In genomic region chr9:132412089-132412488, GRCh38 we compare ENCODE assay signal across 9 cellular contexts. TPM values are rescaled to one million over a fixed set of nuclear protein-coding genes. Genes with fewer than 3 reads are reported as not detected.
DNase-seq lines count a peak whose midpoint lies in the region; ATAC-seq and TF ChIP-seq lines count a peak whose summit lies in the region.
"Had no signal": no experiment of that assay in that cellular context is flagged by ENCODE, and none has a peak within 500 bp of the region (broad histone marks: within the 10 kb centered on the region; RNA-seq: fewer than 3 reads in every experiment).

No MANE protein-coding gene starts in this region.

- TF ChIP-seq POLR2A in Peyer's patch (IDR thresholded peaks at IDR 0.05) (no peak), spleen (IDR thresholded peaks at IDR 0.05) (no peak)

- peak; percentile 30 for DNase-seq in AG08396 (ENCODE audit: low spot score)
- DNase-seq in GM06990 (ENCODE audit: extremely low read depth, insufficient read length) = no peak
- DNase-seq in Peyer's patch = no peak
- DNase-seq in effector CD4-positive, alpha-beta T cell = peak; percentile 11
- no peak for DNase-seq in spleen
- DNase-seq in aorta = no peak

- intact Hi-C loops in spleen (cut with DNase I; ENCODE audit: low total_unique reads) = loop anchor here (5.0 kb wide), 1 partner anchor 160 kb away; no protein-coding TSS in a partner anchor
- intact Hi-C loops in aorta (cut with DNase I) = loop anchor here in 1 of 2 donors (5.0 kb wide), 1 partner anchor 385 kb away; no protein-coding TSS in a partner anchor

- H3K36me3 ChIP-seq in GM06990 (ENCODE audit: control insufficient read depth, insufficient read depth, low read length) = no peaks in the 10 kb centered on the region
- no peaks in the 10 kb centered on the region for H3K36me3 ChIP-seq in Peyer's patch
- no peaks in the 10 kb centered on the region for H3K36me3 ChIP-seq in spleen
- no peaks in the 10 kb centered on the region for H3K36me3 ChIP-seq in aorta (ENCODE audit: control insufficient read depth in 1 of 2, insufficient read depth in 2 of 2, low read length in 1 of 2)

- no peak overlapping the region for H3K4me3 ChIP-seq in GM06990 (replicated peaks; ENCODE audit: low read depth, low read length)
- H3K4me3 ChIP-seq in Peyer's patch = no peak overlapping the region
- H3K4me3 ChIP-seq in spleen = no peak overlapping the region
- H3K4me3 ChIP-seq in aorta (ENCODE audit: low read length in 2 of 2) = no peak overlapping the region

- H3K27ac ChIP-seq in Peyer's patch = no peak overlapping the region
- H3K27ac ChIP-seq in spleen = no peak overlapping the region
- H3K27ac ChIP-seq in aorta (ENCODE audit: low read depth in 1 of 2, low read length in 2 of 2) = no peak overlapping the region

- ATAC-seq in aorta (ENCODE audit: low FRiP score) (no peak), GM19452 (IDR thresholded peaks at IDR 0.05; ENCODE audit: unreplicated experiment) (no peak), HG03139 (IDR thresholded peaks at IDR 0.05; ENCODE audit: unreplicated experiment) (no peak)

- 4 to 15% (median 8%) methylated on average over 6 to 8 of the region's 8 CpGs for WGBS in spleen, 5 donors
- 8 to 9% methylated on average over 8 of the region's 8 CpGs for WGBS in aorta, 2 donors

- no peaks in the 10 kb centered on the region for H3K9me3 ChIP-seq in Peyer's patch
- H3K9me3 ChIP-seq in spleen = no peaks in the 10 kb centered on the region
- H3K9me3 ChIP-seq in aorta (ENCODE audit: control insufficient read depth, low read length) = no peaks in the 10 kb centered on the region

- peaks cover 2% of the 10 kb centered on the region; the same call in 1 of the 2 replicates for H3K27me3 ChIP-seq in GM06990 (replicated peaks; ENCODE audit: control insufficient read depth, insufficient read depth, low read length)
- peaks cover 0 to 15% of the 10 kb centered on the region in 2 donors for H3K27me3 ChIP-seq in Peyer's patch
- H3K27me3 ChIP-seq in spleen (replicated peaks in 1 of 7) = peaks cover 0 to 81% (median 60%) of the 10 kb centered on the region in 7 donors
- no peaks in the 10 kb centered on the region for H3K27me3 ChIP-seq in aorta (ENCODE audit: control insufficient read depth in 1 of 2, insufficient read depth in 2 of 2, low read length in 1 of 2)

- peak; percentile 58 for TF ChIP-seq CTCF in GM06990 (IDR thresholded peaks at IDR 0.05; ENCODE audit: insufficient read depth, low read length, poor library complexity, severe bottlenecking)
- peak in 4 of 6 experiments; percentile 14 to 46 (median 22) for TF ChIP-seq CTCF in Peyer's patch (IDR thresholded peaks at IDR 0.05)
- peak in 9 of 11 experiments; percentile 22 to 74 (median 54) for TF ChIP-seq CTCF in spleen (IDR thresholded peaks at IDR 0.05 in 8 of 11, conservative IDR thresholded peaks at IDR 0.05 in 3 of 11)

- H3K4me1 ChIP-seq in Peyer's patch (peaks cover 0 to 21% (median 10%) of the 10 kb centered on the region in 4 donors), spleen (peaks cover 20 to 49% (median 29%) of the 10 kb centered on the region in 6 donors), aorta (ENCODE audit: control insufficient read depth in 1 of 2, insufficient read depth in 2 of 2, low read length in 2 of 2) (no peaks in the 10 kb centered on the region)

RNA-seq across cellular contexts. Expression of gene CFAP77, which starts 2.1 kb away (rescaled TPM):
- total RNA-seq in Peyer's patch (not detected), spleen (not detected), aorta (not detected)
- polyA plus RNA-seq in spleen (under 1 TPM in 1 of 3 donors, not detected in 2; 0.06 TPM), aorta (under 1 TPM in 1 of 2 donors, not detected in 1; 0.38 TPM)
- polyA plus RNA-seq: esophagus had no signal

RNA-seq across cellular contexts. Expression of gene TTF1, which starts 5.4 kb away (rescaled TPM):
- total RNA-seq in Peyer's patch (10 to 100 TPM in 2 of 4 donors, 1 to 10 TPM in 2; 8.9 to 26.4 (median 9.9) TPM), spleen (10 to 100 TPM; 12.1 to 18.5 (median 14.6) TPM), aorta (10 to 100 TPM; 11.9 to 14.3 TPM)
- polyA plus RNA-seq in spleen (10 to 100 TPM; 18.7 to 24.2 (median 19.0) TPM), aorta (10 to 100 TPM; 23.2 to 33.4 TPM)

RNA-seq across cellular contexts. Expression of gene SETX, which starts 57.3 kb away (rescaled TPM):
- total RNA-seq in Peyer's patch = 100 to 1,000 TPM in 1 of 4 donors, 10 to 100 TPM in 3; 49.7 to 106 (median 63.0) TPM
- 100 to 1,000 TPM in 6 of 7 donors, 10 to 100 TPM in 1; 88.0 to 154 (median 113) TPM for total RNA-seq in spleen
- 10 to 100 TPM; 27.0 to 45.3 (median 42.0) TPM for polyA plus RNA-seq in spleen
- 10 to 100 TPM; 53.0 to 67.9 TPM for total RNA-seq in aorta
- polyA plus RNA-seq in aorta = 10 to 100 TPM in 1 of 2 donors, 1 to 10 TPM in 1; 9.5 to 18.5 TPM

Comparison
In these comparisons a context has a peak if more than half of its experiments do, and no peak if none do; other contexts are left out.
1. DNase-seq: peak in AG08396 (single experiment) and effector CD4-positive, alpha-beta T cell (single experiment); none in GM06990 (single experiment), Peyer's patch (0 of 3), spleen (single experiment) and aorta (0 of 2).
2. Peak in every context shown above with its lines, with median percentiles within 50 percentile points of each other: CTCF ChIP-seq.